In genomic region chr7:20260219-20260618, GRCh38 we compare ENCODE assay signal across 21 cellular contexts. TPM values are rescaled to one million over a fixed set of nuclear protein-coding genes. Genes with fewer than 3 reads are reported as not detected.
A peak's percentile ranks its signal among the peaks of the same experiment; 100 is the strongest.
DNase-seq lines count a peak whose midpoint lies in the region; ATAC-seq and TF ChIP-seq lines count a peak whose summit lies in the region.
"Had no signal": no experiment of that assay in that cellular context is flagged by ENCODE, and none has a peak within 500 bp of the region (broad histone marks: within the 10 kb centered on the region; RNA-seq: fewer than 3 reads in every experiment).

No MANE protein-coding gene starts in this region.

- no peak for TF ChIP-seq POLR2A in heart left ventricle (IDR thresholded peaks at IDR 0.05)

- H3K27ac ChIP-seq in heart left ventricle (no peak overlapping the region), lower lobe of right lung (no peak overlapping the region)
- H3K27ac ChIP-seq: gastrocnemius medialis, SJSA1 had no signal

- H3K27me3 Mint-ChIP-seq in dendritic cell treated with granulocyte-macrophage colony-stimulating factor and Interleukin-4, amounts not matched to agents 40 ng/mL and 50 ng/mL, for 4 days, result no peaks in the 10 kb centered on the region
- H3K27me3 Mint-ChIP-seq: activated naive CD4-positive, alpha-beta T cell treated with anti-CD3 and anti-CD28 coated beads, Interleukin-2, amount 10 ng/mL, durations not matched to agents 7 days and 5 days; memory B cell had no signal

- DNase-seq in heart left ventricle (peak in 1 of 5 donors; percentile 23), cardiac septum (ENCODE audit: low spot score) (no peak), lower lobe of right lung (no peak), NCI-H2227 treated with DMSO at 0.1 percent for 48 hours (lab: John Stamatoyannopoulos, UW) (no peak)
- DNase-seq: activated CD4-positive, alpha-beta T cell treated with anti-CD3 and anti-CD28 coated beads for 48 hours; activated naive CD4-positive, alpha-beta T cell treated with anti-CD3 and anti-CD28 coated beads, Interleukin-2, amount 10 ng/mL, durations not matched to agents 7 days and 5 days; CD8-positive, alpha-beta T cell; EL; endodermal cell; gastrocnemius medialis; H7; trophoblast cell had no signal

- H3K4me1 Mint-ChIP-seq in dendritic cell treated with granulocyte-macrophage colony-stimulating factor and Interleukin-4, amounts not matched to agents 40 ng/mL and 50 ng/mL, for 4 days (ENCODE audit: low read depth), result peaks cover 6% of the 10 kb centered on the region
- H3K4me1 Mint-ChIP-seq: activated naive CD4-positive, alpha-beta T cell treated with anti-CD3 and anti-CD28 coated beads, Interleukin-2, amount 10 ng/mL, durations not matched to agents 7 days and 5 days had no signal

- H3K9me3 Mint-ChIP-seq in dendritic cell treated with granulocyte-macrophage colony-stimulating factor and Interleukin-4, amounts not matched to agents 40 ng/mL and 50 ng/mL, for 4 days, result no peaks in the 10 kb centered on the region
- H3K9me3 Mint-ChIP-seq: activated naive CD4-positive, alpha-beta T cell treated with anti-CD3 and anti-CD28 coated beads, Interleukin-2, amount 10 ng/mL, durations not matched to agents 7 days and 5 days; CD8-positive, alpha-beta T cell; endodermal cell; memory B cell had no signal

- peaks cover 0 to 12% (median 0%) of the 10 kb centered on the region in 12 donors for H3K4me1 ChIP-seq in heart left ventricle
- no peaks in the 10 kb centered on the region for H3K4me1 ChIP-seq in lower lobe of right lung
- H3K4me1 ChIP-seq: gastrocnemius medialis had no signal

- 56 to 69% (median 64%) methylated on average over 1 of the region's 1 CpG for WGBS in heart left ventricle, 4 donors

- H3K9me3 ChIP-seq in heart left ventricle, result no peaks in the 10 kb centered on the region
- H3K9me3 ChIP-seq in lower lobe of right lung, result no peaks in the 10 kb centered on the region
- H3K9me3 ChIP-seq: gastrocnemius medialis, SJSA1 had no signal

- no peaks in the 10 kb centered on the region for H3K36me3 Mint-ChIP-seq in dendritic cell treated with granulocyte-macrophage colony-stimulating factor and Interleukin-4, amounts not matched to agents 40 ng/mL and 50 ng/mL, for 4 days (ENCODE audit: low read depth)
- H3K36me3 Mint-ChIP-seq: activated naive CD4-positive, alpha-beta T cell treated with anti-CD3 and anti-CD28 coated beads, Interleukin-2, amount 10 ng/mL, durations not matched to agents 7 days and 5 days; CD8-positive, alpha-beta T cell; memory B cell had no signal

- peak overlapping the region; percentile 7 for H3K27ac Mint-ChIP-seq in dendritic cell treated with granulocyte-macrophage colony-stimulating factor and Interleukin-4, amounts not matched to agents 40 ng/mL and 50 ng/mL, for 4 days
- H3K27ac Mint-ChIP-seq: activated naive CD4-positive, alpha-beta T cell treated with anti-CD3 and anti-CD28 coated beads, Interleukin-2, amount 10 ng/mL, durations not matched to agents 7 days and 5 days; CD8-positive, alpha-beta T cell; endodermal cell; memory B cell had no signal

- H3K27me3 ChIP-seq in heart left ventricle (no peaks in the 10 kb centered on the region), lower lobe of right lung (ENCODE audit: low read depth) (no peaks in the 10 kb centered on the region)
- H3K27me3 ChIP-seq: gastrocnemius medialis, SJSA1 had no signal

- no peak overlapping the region for H3K4me3 Mint-ChIP-seq in dendritic cell treated with granulocyte-macrophage colony-stimulating factor and Interleukin-4, amounts not matched to agents 40 ng/mL and 50 ng/mL, for 4 days
- H3K4me3 Mint-ChIP-seq: activated naive CD4-positive, alpha-beta T cell treated with anti-CD3 and anti-CD28 coated beads, Interleukin-2, amount 10 ng/mL, durations not matched to agents 7 days and 5 days; CD8-positive, alpha-beta T cell; endodermal cell; memory B cell; neural crest cell had no signal

- intact Hi-C loops in heart left ventricle (cut with DNase I) (no loop called here), cardiac septum (cut with DNase I) (no loop called here), lower lobe of right lung (cut with DNase I) (no loop called here)
- intact Hi-C loops in dendritic cell treated with granulocyte-macrophage colony-stimulating factor and Interleukin-4, amounts not matched to agents 40 ng/mL and 50 ng/mL, for 4 days (cut with micrococcal nuclease), result no loop called here

- no peaks in the 10 kb centered on the region for H3K36me3 ChIP-seq in heart left ventricle
- H3K36me3 ChIP-seq in lower lobe of right lung, result no peaks in the 10 kb centered on the region
- H3K36me3 ChIP-seq: gastrocnemius medialis, SJSA1 had no signal

- ATAC-seq in heart left ventricle (peak; percentile 61 to 84 (median 74)), lower lobe of right lung (peak; percentile 47 to 54), HG03460 (IDR thresholded peaks at IDR 0.05; ENCODE audit: unreplicated experiment) (no peak), GM18511 (IDR thresholded peaks at IDR 0.05; ENCODE audit: unreplicated experiment) (no peak), HG03108 (IDR thresholded peaks at IDR 0.05; ENCODE audit: unreplicated experiment) (no peak)
- ATAC-seq: CD8-positive, alpha-beta T cell; gastrocnemius medialis had no signal

- TF ChIP-seq CTCF in heart left ventricle (IDR thresholded peaks at IDR 0.05) (no peak), lower lobe of right lung (IDR thresholded peaks at IDR 0.05) (no peak)

- H3K4me3 ChIP-seq in heart left ventricle (no peak overlapping the region), lower lobe of right lung (no peak overlapping the region)
- H3K4me3 ChIP-seq: gastrocnemius medialis, SJSA1 had no signal

RNA-seq across cellular contexts. Expression of gene MACC1, which starts 43.0 kb away (rescaled TPM):
- total RNA-seq in heart left ventricle (1 to 10 TPM in 1 of 9 donors, under 1 TPM in 5, not detected in 3; 0.05 to 1.3 (median 0.12) TPM), cardiac septum (0.13 TPM), lower lobe of right lung (24.7 TPM)
- under 1 TPM in 1 of 2 donors, not detected in 1; under 0.01 TPM for polyA plus RNA-seq in heart left ventricle
- total RNA-seq: A673, gastrocnemius medialis, SJSA1, skeletal muscle tissue had no signal

Comparison
In these comparisons a context has a peak if more than half of its experiments do, and no peak if none do; other contexts are left out.
1. ATAC-seq: peak in heart left ventricle (4 of 4) and lower lobe of right lung (2 of 2); none in HG03460 (single experiment), GM18511 (single experiment) and HG03108 (single experiment).
2. RNA of gene MACC1, which starts 43.0 kb away (total RNA-seq): 24.7 TPM in lower lobe of right lung (single experiment); 0.13 TPM in cardiac septum (single experiment) and 0.05 to 1.3 TPM in heart left ventricle; every median in the first group is over 10 times any median in the second.